ENCODE assay signal across 1 cellular context in genomic region chr15:89364741-89365450, GRCh38.
TF ChIP-seq lines count a peak whose summit lies in the region.

No MANE protein-coding gene starts in this region.

TF ChIP-seq in HCT116, 20 proteins besides CTCF, POLR2A, EP300 and RAD21 (continued from another document):
- TF ChIP-seq REST (IDR thresholded peaks at IDR 0.05; ENCODE audit: low read depth) (peak; percentile 61), EZH2phosphoT487 (IDR thresholded peaks at IDR 0.05; ENCODE audit: borderline replicate concordance) (no peak)
